ENCODE assay signal across 1 cellular context in the genomic region with DNA sequence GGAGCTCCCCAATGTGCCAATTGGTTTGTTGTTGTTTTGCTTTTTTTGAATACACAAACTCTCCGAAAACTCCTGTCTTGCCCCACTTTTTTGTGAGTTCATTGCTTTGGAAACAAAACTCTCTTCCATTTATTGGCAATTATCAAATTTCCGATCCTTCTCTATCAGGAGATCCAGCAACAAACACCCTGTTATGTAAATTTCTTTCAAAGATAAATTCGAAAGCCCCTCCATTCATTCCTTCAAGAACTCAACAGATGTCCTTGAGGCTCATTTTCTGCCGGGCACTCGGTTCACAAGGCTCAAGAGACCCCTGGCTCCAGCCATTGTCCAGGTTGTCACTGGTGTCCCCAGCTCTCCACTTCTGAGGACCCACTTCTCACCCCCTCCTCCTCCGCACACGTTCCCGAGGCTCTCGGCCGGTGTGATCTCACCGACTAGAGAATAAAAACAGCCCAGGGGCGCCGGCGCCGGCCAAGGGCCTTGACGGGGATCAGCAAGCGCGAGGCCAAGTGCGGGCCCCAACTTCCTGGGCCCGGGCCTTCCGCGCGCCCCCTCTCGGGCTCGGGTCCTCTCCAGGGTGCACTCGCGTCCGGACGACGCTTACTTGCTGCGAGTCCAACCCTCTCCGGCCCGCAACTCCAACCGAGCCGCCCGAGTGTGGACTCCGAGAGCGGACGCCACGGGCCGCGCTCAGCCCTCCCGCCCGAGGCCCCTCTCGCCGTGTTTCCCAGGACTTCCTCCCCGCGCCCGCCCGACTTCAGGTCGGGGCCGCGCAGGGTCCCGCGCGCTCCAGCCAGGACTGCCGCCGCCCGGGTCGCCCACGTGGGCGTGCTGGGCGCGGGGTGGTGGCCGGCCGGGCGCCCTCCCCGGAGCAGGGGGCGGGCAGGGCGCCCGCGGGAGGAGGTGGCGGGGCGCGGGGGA.
TF ChIP-seq lines count a peak whose summit lies in the region.

No MANE protein-coding gene starts in this region.

TF ChIP-seq in HepG2, 621 proteins besides CTCF, POLR2A, EP300 and RAD21 (continued from another document and continues in another):
- 0 out of 2 replicates have a peak, but pooled peaks have one; percentile 6 for TF ChIP-seq SNAPC4 (CRISPR knock-in tag; IDR thresholded peaks at IDR 0.05)
- no peak for TF ChIP-seq TOPORS (CRISPR knock-in tag; IDR thresholded peaks at IDR 0.05)
- TF ChIP-seq SMAD1 (CRISPR knock-in tag; IDR thresholded peaks at IDR 0.05; ENCODE audit: borderline replicate concordance, low read depth), result no peak; the same call in 1 of the 2 replicates
- no peak; the same call in 1 of the 2 replicates for TF ChIP-seq ZNF431 (CRISPR knock-in tag; IDR thresholded peaks at IDR 0.05; ENCODE audit: borderline replicate concordance, low read depth)
- TF ChIP-seq ZNF496 (CRISPR knock-in tag; IDR thresholded peaks at IDR 0.05; ENCODE audit: insufficient replicate concordance), result no peak
- TF ChIP-seq ZFP36L1 (CRISPR knock-in tag; IDR thresholded peaks at IDR 0.05), result no peak; the same call in 1 of the 2 replicates
- peak; percentile 53 for TF ChIP-seq ZFAT (CRISPR knock-in tag; conservative IDR thresholded peaks at IDR 0.05)
- TF ChIP-seq KMT2B (CRISPR knock-in tag; IDR thresholded peaks at IDR 0.05), result no peak
- TF ChIP-seq TOE1 (CRISPR knock-in tag; IDR thresholded peaks at IDR 0.05), result no peak
- no peak for TF ChIP-seq ZKSCAN1 (IDR thresholded peaks at IDR 0.05; ENCODE audit: low read length)
- TF ChIP-seq ZNF264 (CRISPR knock-in tag; IDR thresholded peaks at IDR 0.05), result no peak; the same call in 1 of the 2 replicates
- no peak for TF ChIP-seq MTERF4 (CRISPR knock-in tag; IDR thresholded peaks at IDR 0.05)
- TF ChIP-seq RFXANK (CRISPR knock-in tag; IDR thresholded peaks at IDR 0.05), result no peak
- no peak for TF ChIP-seq DPF2 (CRISPR knock-in tag; IDR thresholded peaks at IDR 0.05; ENCODE audit: borderline replicate concordance, low read depth)
- TF ChIP-seq, protein P1, sequence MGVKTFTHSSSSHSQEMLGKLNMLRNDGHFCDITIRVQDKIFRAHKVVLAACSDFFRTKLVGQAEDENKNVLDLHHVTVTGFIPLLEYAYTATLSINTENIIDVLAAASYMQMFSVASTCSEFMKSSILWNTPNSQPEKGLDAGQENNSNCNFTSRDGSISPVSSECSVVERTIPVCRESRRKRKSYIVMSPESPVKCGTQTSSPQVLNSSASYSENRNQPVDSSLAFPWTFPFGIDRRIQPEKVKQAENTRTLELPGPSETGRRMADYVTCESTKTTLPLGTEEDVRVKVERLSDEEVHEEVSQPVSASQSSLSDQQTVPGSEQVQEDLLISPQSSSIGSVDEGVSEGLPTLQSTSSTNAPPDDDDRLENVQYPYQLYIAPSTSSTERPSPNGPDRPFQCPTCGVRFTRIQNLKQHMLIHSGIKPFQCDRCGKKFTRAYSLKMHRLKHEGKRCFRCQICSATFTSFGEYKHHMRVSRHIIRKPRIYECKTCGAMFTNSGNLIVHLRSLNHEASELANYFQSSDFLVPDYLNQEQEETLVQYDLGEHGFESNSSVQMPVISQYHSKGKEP (CRISPR knock-in tag; IDR thresholded peaks at IDR 0.05), result no peak
- TF ChIP-seq ZNF160 (CRISPR knock-in tag; IDR thresholded peaks at IDR 0.05), result no peak
- TF ChIP-seq ATF5 (CRISPR knock-in tag; IDR thresholded peaks at IDR 0.05; ENCODE audit: low read depth), result no peak
- TF ChIP-seq NFATC3 (CRISPR knock-in tag; IDR thresholded peaks at IDR 0.05), result no peak
- TF ChIP-seq ZNF773 (CRISPR knock-in tag; IDR thresholded peaks at IDR 0.05; ENCODE audit: borderline replicate concordance), result no peak
- TF ChIP-seq FOXC1 (CRISPR knock-in tag; IDR thresholded peaks at IDR 0.05; ENCODE audit: borderline replicate concordance), result no peak; the same call in 1 of the 2 replicates
- no peak for TF ChIP-seq CBX2 (IDR thresholded peaks at IDR 0.05; ENCODE audit: low read depth, low read length)
- no peak for TF ChIP-seq CBX2 (CRISPR knock-in tag; IDR thresholded peaks at IDR 0.05; ENCODE audit: low read depth)
- no peak for TF ChIP-seq ZNF224 (CRISPR knock-in tag; IDR thresholded peaks at IDR 0.05)
- TF ChIP-seq ZNF468 (CRISPR knock-in tag; IDR thresholded peaks at IDR 0.05), result no peak
- no peak for TF ChIP-seq ZBTB20 (CRISPR knock-in tag; IDR thresholded peaks at IDR 0.05; ENCODE audit: borderline replicate concordance, low read depth)
- TF ChIP-seq, protein P2, sequence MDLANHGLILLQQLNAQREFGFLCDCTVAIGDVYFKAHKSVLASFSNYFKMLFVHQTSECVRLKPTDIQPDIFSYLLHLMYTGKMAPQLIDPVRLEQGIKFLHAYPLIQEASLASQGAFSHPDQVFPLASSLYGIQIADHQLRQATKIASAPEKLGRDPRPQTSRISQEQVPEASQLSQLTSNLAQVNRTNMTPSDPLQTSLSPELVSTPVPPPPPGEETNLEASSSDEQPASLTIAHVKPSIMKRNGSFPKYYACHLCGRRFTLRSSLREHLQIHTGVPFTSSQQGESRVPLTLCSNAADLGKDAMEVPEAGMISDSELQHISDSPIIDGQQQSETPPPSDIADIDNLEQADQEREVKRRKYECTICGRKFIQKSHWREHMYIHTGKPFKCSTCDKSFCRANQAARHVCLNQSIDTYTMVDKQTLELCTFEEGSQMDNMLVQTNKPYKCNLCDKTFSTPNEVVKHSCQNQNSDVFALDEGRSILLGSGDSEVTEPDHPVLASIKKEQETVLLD (CRISPR knock-in tag; IDR thresholded peaks at IDR 0.05; ENCODE audit: low read depth), result no peak; the same call in 1 of the 2 replicates
- no peak for TF ChIP-seq DNMT3B (CRISPR knock-in tag; conservative IDR thresholded peaks at IDR 0.05)
- TF ChIP-seq SETDB1 (CRISPR knock-in tag; IDR thresholded peaks at IDR 0.05; ENCODE audit: borderline replicate concordance), result no peak
- TF ChIP-seq ZBTB43 (CRISPR knock-in tag; conservative IDR thresholded peaks at IDR 0.05), result no peak; the same call in 1 of the 2 replicates
- no peak for TF ChIP-seq ELF4 (CRISPR knock-in tag; IDR thresholded peaks at IDR 0.05; ENCODE audit: borderline replicate concordance)
- TF ChIP-seq HOXD1 (CRISPR knock-in tag; IDR thresholded peaks at IDR 0.05), result no peak; the same call in 1 of the 2 replicates
- TF ChIP-seq HNRNPK (IDR thresholded peaks at IDR 0.05; ENCODE audit: low read depth, low read length, poor library complexity, severe bottlenecking), result peak; percentile 33
- TF ChIP-seq, protein P3, sequence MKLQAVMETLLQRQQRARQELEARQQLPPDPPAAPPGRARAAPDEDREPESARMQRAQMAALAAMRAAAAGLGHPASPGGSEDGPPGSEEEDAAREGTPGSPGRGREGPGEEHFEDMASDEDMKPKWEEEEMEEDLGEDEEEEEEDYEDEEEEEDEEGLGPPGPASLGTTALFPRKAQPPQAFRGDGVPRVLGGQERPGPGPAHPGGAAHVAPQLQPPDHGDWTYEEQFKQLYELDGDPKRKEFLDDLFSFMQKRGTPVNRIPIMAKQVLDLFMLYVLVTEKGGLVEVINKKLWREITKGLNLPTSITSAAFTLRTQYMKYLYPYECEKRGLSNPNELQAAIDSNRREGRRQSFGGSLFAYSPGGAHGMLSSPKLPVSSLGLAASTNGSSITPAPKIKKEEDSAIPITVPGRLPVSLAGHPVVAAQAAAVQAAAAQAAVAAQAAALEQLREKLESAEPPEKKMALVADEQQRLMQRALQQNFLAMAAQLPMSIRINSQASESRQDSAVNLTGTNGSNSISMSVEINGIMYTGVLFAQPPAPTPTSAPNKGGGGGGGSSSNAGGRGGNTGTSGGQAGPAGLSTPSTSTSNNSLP (IDR thresholded peaks at IDR 0.05; ENCODE audit: low read depth, low read length), result no peak
- TF ChIP-seq, protein P4, sequence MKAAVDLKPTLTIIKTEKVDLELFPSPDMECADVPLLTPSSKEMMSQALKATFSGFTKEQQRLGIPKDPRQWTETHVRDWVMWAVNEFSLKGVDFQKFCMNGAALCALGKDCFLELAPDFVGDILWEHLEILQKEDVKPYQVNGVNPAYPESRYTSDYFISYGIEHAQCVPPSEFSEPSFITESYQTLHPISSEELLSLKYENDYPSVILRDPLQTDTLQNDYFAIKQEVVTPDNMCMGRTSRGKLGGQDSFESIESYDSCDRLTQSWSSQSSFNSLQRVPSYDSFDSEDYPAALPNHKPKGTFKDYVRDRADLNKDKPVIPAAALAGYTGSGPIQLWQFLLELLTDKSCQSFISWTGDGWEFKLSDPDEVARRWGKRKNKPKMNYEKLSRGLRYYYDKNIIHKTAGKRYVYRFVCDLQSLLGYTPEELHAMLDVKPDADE (CRISPR knock-in tag; IDR thresholded peaks at IDR 0.05), result 0 out of 2 replicates have a peak, but pooled peaks have one; percentile 3
- TF ChIP-seq, protein P5, sequence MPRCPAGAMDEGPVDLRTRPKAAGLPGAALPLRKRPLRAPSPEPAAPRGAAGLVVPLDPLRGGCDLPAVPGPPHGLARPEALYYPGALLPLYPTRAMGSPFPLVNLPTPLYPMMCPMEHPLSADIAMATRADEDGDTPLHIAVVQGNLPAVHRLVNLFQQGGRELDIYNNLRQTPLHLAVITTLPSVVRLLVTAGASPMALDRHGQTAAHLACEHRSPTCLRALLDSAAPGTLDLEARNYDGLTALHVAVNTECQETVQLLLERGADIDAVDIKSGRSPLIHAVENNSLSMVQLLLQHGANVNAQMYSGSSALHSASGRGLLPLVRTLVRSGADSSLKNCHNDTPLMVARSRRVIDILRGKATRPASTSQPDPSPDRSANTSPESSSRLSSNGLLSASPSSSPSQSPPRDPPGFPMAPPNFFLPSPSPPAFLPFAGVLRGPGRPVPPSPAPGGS (CRISPR knock-in tag; IDR thresholded peaks at IDR 0.05), result no peak
- TF ChIP-seq NFRKB (IDR thresholded peaks at IDR 0.05), result no peak
- TF ChIP-seq, protein P6, sequence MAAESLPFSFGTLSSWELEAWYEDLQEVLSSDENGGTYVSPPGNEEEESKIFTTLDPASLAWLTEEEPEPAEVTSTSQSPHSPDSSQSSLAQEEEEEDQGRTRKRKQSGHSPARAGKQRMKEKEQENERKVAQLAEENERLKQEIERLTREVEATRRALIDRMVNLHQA (CRISPR knock-in tag; IDR thresholded peaks at IDR 0.05), result no peak
- TF ChIP-seq TBX3 (IDR thresholded peaks at IDR 0.05; ENCODE audit: borderline replicate concordance), result no peak
- no peak for TF ChIP-seq ZNF652 (CRISPR knock-in tag; IDR thresholded peaks at IDR 0.05; ENCODE audit: borderline replicate concordance, low read depth)
- TF ChIP-seq ZNF256 (CRISPR knock-in tag; conservative IDR thresholded peaks at IDR 0.05), result peak; percentile 57; the same call in 1 of the 2 replicates
- no peak for TF ChIP-seq JUND (CRISPR knock-in tag; IDR thresholded peaks at IDR 0.05)
- no peak for TF ChIP-seq AHR (CRISPR knock-in tag; IDR thresholded peaks at IDR 0.05)
- no peak for TF ChIP-seq ZBTB1 (CRISPR knock-in tag; IDR thresholded peaks at IDR 0.05; ENCODE audit: borderline replicate concordance)
